1 cellular context compared by ENCODE assay signal in genomic region chr13:60754691-60755090, GRCh38.
TF ChIP-seq lines count a peak whose summit lies in the region.

No MANE protein-coding gene starts in this region.

TF ChIP-seq in GM23338, 12 proteins besides CTCF, POLR2A, EP300 and RAD21 (continued from another document):
- TF ChIP-seq, protein P1, sequence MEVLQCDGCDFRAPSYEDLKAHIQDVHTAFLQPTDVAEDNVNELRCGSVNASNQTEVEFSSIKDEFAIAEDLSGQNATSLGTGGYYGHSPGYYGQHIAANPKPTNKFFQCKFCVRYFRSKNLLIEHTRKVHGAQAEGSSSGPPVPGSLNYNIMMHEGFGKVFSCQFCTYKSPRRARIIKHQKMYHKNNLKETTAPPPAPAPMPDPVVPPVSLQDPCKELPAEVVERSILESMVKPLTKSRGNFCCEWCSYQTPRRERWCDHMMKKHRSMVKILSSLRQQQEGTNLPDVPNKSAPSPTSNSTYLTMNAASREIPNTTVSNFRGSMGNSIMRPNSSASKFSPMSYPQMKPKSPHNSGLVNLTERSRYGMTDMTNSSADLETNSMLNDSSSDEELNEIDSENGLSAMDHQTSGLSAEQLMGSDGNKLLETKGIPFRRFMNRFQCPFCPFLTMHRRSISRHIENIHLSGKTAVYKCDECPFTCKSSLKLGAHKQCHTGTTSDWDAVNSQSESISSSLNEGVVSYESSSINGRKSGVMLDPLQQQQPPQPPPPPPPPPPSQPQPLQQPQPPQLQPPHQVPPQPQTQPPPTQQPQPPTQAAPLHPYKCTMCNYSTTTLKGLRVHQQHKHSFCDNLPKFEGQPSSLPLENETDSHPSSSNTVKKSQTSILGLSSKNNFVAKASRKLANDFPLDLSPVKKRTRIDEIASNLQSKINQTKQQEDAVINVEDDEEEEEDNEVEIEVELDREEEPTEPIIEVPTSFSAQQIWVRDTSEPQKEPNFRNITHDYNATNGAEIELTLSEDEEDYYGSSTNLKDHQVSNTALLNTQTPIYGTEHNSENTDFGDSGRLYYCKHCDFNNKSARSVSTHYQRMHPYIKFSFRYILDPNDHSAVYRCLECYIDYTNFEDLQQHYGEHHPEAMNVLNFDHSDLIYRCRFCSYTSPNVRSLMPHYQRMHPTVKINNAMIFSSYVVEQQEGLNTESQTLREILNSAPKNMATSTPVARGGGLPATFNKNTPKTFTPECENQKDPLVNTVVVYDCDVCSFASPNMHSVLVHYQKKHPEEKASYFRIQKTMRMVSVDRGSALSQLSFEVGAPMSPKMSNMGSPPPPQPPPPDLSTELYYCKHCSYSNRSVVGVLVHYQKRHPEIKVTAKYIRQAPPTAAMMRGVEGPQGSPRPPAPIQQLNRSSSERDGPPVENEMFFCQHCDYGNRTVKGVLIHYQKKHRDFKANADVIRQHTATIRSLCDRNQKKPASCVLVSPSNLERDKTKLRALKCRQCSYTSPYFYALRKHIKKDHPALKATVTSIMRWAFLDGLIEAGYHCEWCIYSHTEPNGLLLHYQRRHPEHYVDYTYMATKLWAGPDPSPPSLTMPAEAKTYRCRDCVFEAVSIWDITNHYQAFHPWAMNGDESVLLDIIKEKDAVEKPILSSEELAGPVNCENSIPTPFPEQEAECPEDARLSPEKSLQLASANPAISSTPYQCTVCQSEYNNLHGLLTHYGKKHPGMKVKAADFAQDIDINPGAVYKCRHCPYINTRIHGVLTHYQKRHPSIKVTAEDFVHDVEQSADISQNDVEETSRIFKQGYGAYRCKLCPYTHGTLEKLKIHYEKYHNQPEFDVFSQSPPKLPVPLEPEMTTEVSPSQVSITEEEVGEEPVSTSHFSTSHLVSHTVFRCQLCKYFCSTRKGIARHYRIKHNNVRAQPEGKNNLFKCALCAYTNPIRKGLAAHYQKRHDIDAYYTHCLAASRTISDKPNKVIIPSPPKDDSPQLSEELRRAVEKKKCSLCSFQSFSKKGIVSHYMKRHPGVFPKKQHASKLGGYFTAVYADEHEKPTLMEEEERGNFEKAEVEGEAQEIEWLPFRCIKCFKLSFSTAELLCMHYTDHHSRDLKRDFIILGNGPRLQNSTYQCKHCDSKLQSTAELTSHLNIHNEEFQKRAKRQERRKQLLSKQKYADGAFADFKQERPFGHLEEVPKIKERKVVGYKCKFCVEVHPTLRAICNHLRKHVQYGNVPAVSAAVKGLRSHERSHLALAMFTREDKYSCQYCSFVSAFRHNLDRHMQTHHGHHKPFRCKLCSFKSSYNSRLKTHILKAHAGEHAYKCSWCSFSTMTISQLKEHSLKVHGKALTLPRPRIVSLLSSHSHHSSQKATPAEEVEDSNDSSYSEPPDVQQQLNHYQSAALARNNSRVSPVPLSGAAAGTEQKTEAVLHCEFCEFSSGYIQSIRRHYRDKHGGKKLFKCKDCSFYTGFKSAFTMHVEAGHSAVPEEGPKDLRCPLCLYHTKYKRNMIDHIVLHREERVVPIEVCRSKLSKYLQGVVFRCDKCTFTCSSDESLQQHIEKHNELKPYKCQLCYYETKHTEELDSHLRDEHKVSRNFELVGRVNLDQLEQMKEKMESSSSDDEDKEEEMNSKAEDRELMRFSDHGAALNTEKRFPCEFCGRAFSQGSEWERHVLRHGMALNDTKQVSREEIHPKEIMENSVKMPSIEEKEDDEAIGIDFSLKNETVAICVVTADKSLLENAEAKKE (CRISPR knock-in tag; IDR thresholded peaks at IDR 0.05) = no peak
- TF ChIP-seq CREB1 (CRISPR knock-in tag; IDR thresholded peaks at IDR 0.05; ENCODE audit: low read depth) (no peak), STAT1 (IDR thresholded peaks at IDR 0.05; ENCODE audit: unreplicated experiment) (no peak), POLR2AphosphoS5 (IDR thresholded peaks at IDR 0.05; ENCODE audit: low read depth) (no peak), EZH2phosphoT487 (IDR thresholded peaks at IDR 0.05; ENCODE audit: unreplicated experiment) (no peak), EZH2 (IDR thresholded peaks at IDR 0.05; ENCODE audit: low read depth, unreplicated experiment) (no peak), ZNF114 (CRISPR knock-in tag; IDR thresholded peaks at IDR 0.05) (no peak)
- TF ChIP-seq, protein P2, sequence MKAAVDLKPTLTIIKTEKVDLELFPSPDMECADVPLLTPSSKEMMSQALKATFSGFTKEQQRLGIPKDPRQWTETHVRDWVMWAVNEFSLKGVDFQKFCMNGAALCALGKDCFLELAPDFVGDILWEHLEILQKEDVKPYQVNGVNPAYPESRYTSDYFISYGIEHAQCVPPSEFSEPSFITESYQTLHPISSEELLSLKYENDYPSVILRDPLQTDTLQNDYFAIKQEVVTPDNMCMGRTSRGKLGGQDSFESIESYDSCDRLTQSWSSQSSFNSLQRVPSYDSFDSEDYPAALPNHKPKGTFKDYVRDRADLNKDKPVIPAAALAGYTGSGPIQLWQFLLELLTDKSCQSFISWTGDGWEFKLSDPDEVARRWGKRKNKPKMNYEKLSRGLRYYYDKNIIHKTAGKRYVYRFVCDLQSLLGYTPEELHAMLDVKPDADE (IDR thresholded peaks at IDR 0.05) = no peak
